8 cellular contexts compared by ENCODE assay signal in genomic region chr7:122219253-122219865, GRCh38.
DNase-seq lines count a peak whose midpoint lies in the region; ATAC-seq and TF ChIP-seq lines count a peak whose summit lies in the region.

No MANE protein-coding gene starts in this region.

- BruUV-seq in PC-3 (replicated peaks; lab: Mats Ljungman, UMichigan) = no TSS peak

- H3F3A ChIP-seq in PC-3 (ENCODE audit: low read length, unreplicated experiment) = peaks cover 4% of the 10 kb centered on the region

- ATAC-seq in GM21723 (IDR thresholded peaks at IDR 0.05; ENCODE audit: unreplicated experiment) = peak; percentile 57
- ATAC-seq in PC-3 = peak; percentile 46
- ATAC-seq in GM21619 (IDR thresholded peaks at IDR 0.05; ENCODE audit: unreplicated experiment) = no peak

- H3K9me3 ChIP-seq in PC-3 (ENCODE audit: low read length) = no peaks in the 10 kb centered on the region
- H3K9me3 ChIP-seq in suprapubic skin = no peaks in the 10 kb centered on the region

- H3K36me3 ChIP-seq in PC-3 (ENCODE audit: low read depth, low read length) (no peaks in the 10 kb centered on the region), suprapubic skin (no peaks in the 10 kb centered on the region)

- no peaks in the 10 kb centered on the region for H3K9me2 ChIP-seq in PC-3 (replicated peaks; ENCODE audit: low read length)

- H3K4me3 ChIP-seq in PC-3 (ENCODE audit: low read length) (no peak overlapping the region), fibroblast of the aortic adventitia (ENCODE audit: low read depth, low read length) (no peak overlapping the region), suprapubic skin (no peak overlapping the region)

- CTCF ChIA-PET in PC-3 (lab: Charles Lee) = no interaction called here

- H3K27me3 ChIP-seq in PC-3 (ENCODE audit: low read length) (no peaks in the 10 kb centered on the region), suprapubic skin (no peaks in the 10 kb centered on the region)

- H3K27ac ChIP-seq in C4-2B (no peak overlapping the region), PC-3 (ENCODE audit: low read length) (no peak overlapping the region), suprapubic skin (no peak overlapping the region)

- no peaks in the 10 kb centered on the region for H4K20me1 ChIP-seq in PC-3 (ENCODE audit: low read length)

- intact Hi-C loops in PC-3 (cut with micrococcal nuclease) = loop anchor here (1.0 to 10.0 kb wide), 3 partner anchors 126 to 935 kb away; no protein-coding TSS in a partner anchor

- peak; percentile 63 for DNase-seq in PC-3
- peak; percentile 57 for DNase-seq in fibroblast of the aortic adventitia (ENCODE audit: low read depth)
- DNase-seq in suprapubic skin (ENCODE audit: low spot score in 2 of 2) = no peak
- DNase-seq in NCI-H1048 (lab: John Stamatoyannopoulos, UW) = no peak
- no peak for DNase-seq in GM19238 (ENCODE audit: insufficient read length, low spot score)

- no peak overlapping the region for H3K4me2 ChIP-seq in PC-3 (ENCODE audit: low read length)

- POLR2A ChIA-PET in PC-3 (lab: Charles Lee; ENCODE audit: unreplicated experiment) = no interaction called here

- H2AFZ ChIP-seq in PC-3 (ENCODE audit: low read length) = no peak overlapping the region

- no peak for TF ChIP-seq EP300 in suprapubic skin (IDR thresholded peaks at IDR 0.05)

- no peaks in the 10 kb centered on the region for H3K79me2 ChIP-seq in PC-3 (ENCODE audit: low read length)

- H3K9ac ChIP-seq in PC-3 (ENCODE audit: low read length) = no peak overlapping the region

- TF ChIP-seq POLR2A in suprapubic skin (IDR thresholded peaks at IDR 0.05) = no peak

- TF ChIP-seq CTCF in C4-2B (conservative IDR thresholded peaks at IDR 0.05) (peak; percentile 87), PC-3 (conservative IDR thresholded peaks at IDR 0.05; ENCODE audit: low read depth, low read length) (peak; percentile 70), fibroblast of the aortic adventitia (IDR thresholded peaks at IDR 0.05; ENCODE audit: insufficient read depth, low read length) (peak; percentile 70), suprapubic skin (IDR thresholded peaks at IDR 0.05) (peak; percentile 13 to 58)

- peaks cover 11% of the 10 kb centered on the region; the same call in 1 of the 2 replicates for H3K4me1 ChIP-seq in PC-3 (ENCODE audit: insufficient read depth, low read length)
- no peaks in the 10 kb centered on the region for H3K4me1 ChIP-seq in suprapubic skin

Comparison
In these comparisons a context has a peak if more than half of its experiments do, and no peak if none do; other contexts are left out.
1. CTCF ChIP-seq: peak in every context shown above with its lines; median percentile 87 in C4-2B; 70 in PC-3; 70 in fibroblast of the aortic adventitia; 36 in suprapubic skin.
2. DNase-seq: peak in PC-3 (single experiment) and fibroblast of the aortic adventitia (single experiment); none in suprapubic skin (0 of 2), NCI-H1048 (single experiment) and GM19238 (single experiment).